Comparison of ENCODE assay signal across 8 cellular contexts in the genomic region with DNA sequence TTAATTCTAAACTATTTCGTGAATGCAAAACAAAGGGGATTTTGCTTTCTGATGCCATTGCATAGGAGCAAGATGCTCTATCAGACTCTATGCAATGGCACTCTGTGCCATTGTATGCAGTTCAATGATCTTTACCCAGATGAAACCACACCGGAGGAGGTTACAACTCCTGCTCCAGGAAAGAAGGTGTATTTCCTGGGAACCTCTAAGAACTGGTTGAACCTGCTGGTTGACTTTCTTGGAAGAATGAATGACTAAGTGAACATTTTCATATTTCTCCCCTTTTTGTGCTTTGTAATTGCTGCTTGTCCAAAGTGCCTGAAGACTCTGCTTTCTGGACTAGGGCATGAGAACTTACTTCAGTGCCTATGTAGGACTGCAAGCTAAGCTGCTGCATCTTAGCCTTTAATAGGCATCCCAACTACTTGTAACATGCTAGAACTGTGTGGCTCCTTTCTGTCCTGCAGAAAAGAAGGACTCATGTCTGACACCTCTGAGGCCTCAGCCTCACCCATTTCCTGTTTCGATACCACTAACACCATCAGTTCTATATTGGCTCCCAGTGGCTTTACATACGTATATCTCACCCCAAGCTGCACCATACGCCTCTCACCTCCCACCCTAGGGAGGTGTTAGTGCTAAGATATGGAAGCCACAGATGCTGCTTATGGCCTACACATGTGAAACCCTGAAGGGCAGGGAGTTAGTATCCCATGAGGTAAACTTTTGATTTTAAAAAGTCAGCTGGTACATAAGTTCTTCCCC.
DNase-seq lines count a peak whose midpoint lies in the region; ATAC-seq and TF ChIP-seq lines count a peak whose summit lies in the region.

No MANE protein-coding gene starts in this region.

- H3K27ac ChIP-seq in breast epithelium = no peak overlapping the region

- H3K27me3 ChIP-seq in breast epithelium = no peaks in the 10 kb centered on the region

- H3K27ac Mint-ChIP-seq in activated B cell treated with CpG ODN at 0.5 μM for 24 hours (no peak overlapping the region), glutamatergic neuron (ENCODE audit: unreplicated experiment) (no peak overlapping the region)

- CTCF ChIA-PET in activated B cell treated with CpG ODN at 0.5 μM for 24 hours (lab: Charles Lee) = no interaction called here

- no peaks in the 10 kb centered on the region for H3K9me3 ChIP-seq in breast epithelium

- no peaks in the 10 kb centered on the region for H3K36me3 ChIP-seq in breast epithelium

- intact Hi-C loops in breast epithelium (cut with DNase I; ENCODE audit: low total_unique reads) (no loop called here), activated B cell treated with CpG ODN at 0.5 μM for 24 hours (cut with micrococcal nuclease) (no loop called here)

- H3K4me1 ChIP-seq in breast epithelium = no peaks in the 10 kb centered on the region

- POLR2A ChIA-PET in activated B cell treated with CpG ODN at 0.5 μM for 24 hours (lab: Charles Lee) = no interaction called here

- no peak for TF ChIP-seq POLR2A in breast epithelium (IDR thresholded peaks at IDR 0.05)

- H3K4me1 Mint-ChIP-seq in activated B cell treated with CpG ODN at 0.5 μM for 24 hours (peaks cover 9% of the 10 kb centered on the region), glutamatergic neuron (ENCODE audit: low read depth, unreplicated experiment) (no peaks in the 10 kb centered on the region)

- H3K27me3 Mint-ChIP-seq in activated B cell treated with CpG ODN at 0.5 μM for 24 hours (no peaks in the 10 kb centered on the region), glutamatergic neuron (ENCODE audit: unreplicated experiment) (peaks cover 1% of the 10 kb centered on the region)

- H3K4me3 Mint-ChIP-seq in activated B cell treated with CpG ODN at 0.5 μM for 24 hours (no peak overlapping the region), glutamatergic neuron (ENCODE audit: unreplicated experiment) (no peak overlapping the region)

- no peaks in the 10 kb centered on the region for H3K9me3 Mint-ChIP-seq in activated B cell treated with CpG ODN at 0.5 μM for 24 hours
- H3K9me3 Mint-ChIP-seq in glutamatergic neuron (ENCODE audit: unreplicated experiment) = no peaks in the 10 kb centered on the region

- H3K36me3 Mint-ChIP-seq in activated B cell treated with CpG ODN at 0.5 μM for 24 hours (ENCODE audit: low read depth) (no peaks in the 10 kb centered on the region), glutamatergic neuron (ENCODE audit: unreplicated experiment) (no peaks in the 10 kb centered on the region)

- in situ Hi-C loops in T47D (cut with HindIII; ENCODE audit: low pct_unique_long_range_greater_than_20kb, low sequenced_read_pairs) = no loop called here

- no peak overlapping the region for H3K4me3 ChIP-seq in breast epithelium

- ATAC-seq in HG03139 (IDR thresholded peaks at IDR 0.05; ENCODE audit: unreplicated experiment) = peak; percentile 91
- peak; percentile 52 for ATAC-seq in activated B cell treated with CpG ODN at 0.5 μM for 24 hours (ENCODE audit: low read depth)

- TF ChIP-seq CTCF in breast epithelium (IDR thresholded peaks at IDR 0.05) (no peak), activated B cell treated with CpG ODN at 0.5 μM for 24 hours (IDR thresholded peaks at IDR 0.05) (no peak), glutamatergic neuron (IDR thresholded peaks at IDR 0.05; ENCODE audit: partially characterized antibody, unreplicated experiment) (no peak)

- DNase-seq in T47D (ENCODE audit: low read depth in 1 of 2, low spot score in 1 of 2) (peak; percentile 17 to 81), breast epithelium (ENCODE audit: low spot score in 2 of 2) (no peak), activated B cell treated with CpG ODN at 0.5 μM for 24 hours (no peak), Ammon's horn (ENCODE audit: low spot score) (no peak), NCI-H345 (lab: John Stamatoyannopoulos, UW) (no peak), glutamatergic neuron (no peak)
- peak; percentile 5 to 20 for DNase-seq in stimulated activated CD8-positive, alpha-beta memory T cell treated with anti-CD3 and anti-CD28 coated beads, Interleukin-4, amount 100 ng/mL, for 4 hours (ENCODE audit: low read depth in 2 of 2, low spot score in 1 of 2)

Comparison
In these comparisons a context has a peak if more than half of its experiments do, and no peak if none do; other contexts are left out.
1. DNase-seq: peak in T47D (2 of 2) and stimulated activated CD8-positive, alpha-beta memory T cell treated with anti-CD3 and anti-CD28 coated beads, Interleukin-4, amount 100 ng/mL, for 4 hours (2 of 2); none in breast epithelium (0 of 2), activated B cell treated with CpG ODN at 0.5 μM for 24 hours (single experiment), Ammon's horn (single experiment), NCI-H345 (single experiment) and glutamatergic neuron (single experiment).